ENCODE assay signal across 8 cellular contexts in genomic region chr10:97334370-97335175, GRCh38. TPM values are rescaled to one million over a fixed set of nuclear protein-coding genes. Genes with fewer than 3 reads are reported as not detected.
DNase-seq lines count a peak whose midpoint lies in the region; ATAC-seq and TF ChIP-seq lines count a peak whose summit lies in the region.

TSS of gene FRAT2 (minus strand) at chr10:97334729. CDS start at chr10:97334572, 157 bp downstream.

- peaks cover 37 to 41% (median 40%) of the 10 kb centered on the region in 3 donors for H3K4me1 Mint-ChIP-seq in T-cell
- H3K4me1 Mint-ChIP-seq in type B pancreatic cell (ENCODE audit: unreplicated experiment): peaks cover 42% of the 10 kb centered on the region

- H3K4me3 ChIP-seq in GM12864 (ENCODE audit: low read depth, low read length) (peak within 1 kb of the TSS; percentile 89), NB4 (ENCODE audit: low read depth, low read length) (peak within 1 kb of the TSS; percentile 89), adrenal gland (peak within 1 kb of the TSS; percentile 65 to 88 (median 80)), heart left ventricle (peak within 1 kb of the TSS; percentile 67 to 100 (median 90))

- CTCF ChIA-PET in T-cell (lab: Charles Lee): interaction anchor here in 1 of 2 donors (0.8 to 3.9 kb wide), 2 partner anchors 15 to 56 kb away, joined by 6 to 28 read pairs; partner anchors contain the start of gene FRAT1

- H3K9me3 Mint-ChIP-seq in T-cell (no peaks in the 10 kb centered on the region), type B pancreatic cell (no peaks in the 10 kb centered on the region)

- H3K4me1 ChIP-seq in adrenal gland (replicated peaks in 1 of 2) (peaks cover 15 to 18% of the 10 kb centered on the region in 2 donors), heart left ventricle (peaks cover 2 to 68% (median 38%) of the 10 kb centered on the region in 12 donors)

- peak; percentile 64 for DNase-seq in GM12864 (ENCODE audit: low read depth)
- peak; percentile 95 for DNase-seq in NB4 (ENCODE audit: low read depth)
- peak; percentile 71 to 90 (median 84) for DNase-seq in T-cell
- peak; percentile 90 to 94 (median 93) for DNase-seq in adrenal gland
- peak; percentile 93 to 96 (median 94) for DNase-seq in heart left ventricle
- peak; percentile 82 to 98 (median 87) for DNase-seq in posterior cingulate gyrus
- DNase-seq in type B pancreatic cell (ENCODE audit: extremely low spot score, unreplicated experiment): peak; percentile 91

- WGBS in adrenal gland, 4 donors: 0 to 1% (median 0%) methylated on average over 2 to 103 of the region's 103 CpGs
- WGBS in heart left ventricle, 4 donors: 0 to 1% (median 1%) methylated on average over 33 to 103 of the region's 103 CpGs

- H3K36me3 Mint-ChIP-seq in T-cell: peaks cover 15% of the 10 kb centered on the region
- peaks cover 16% of the 10 kb centered on the region for H3K36me3 Mint-ChIP-seq in type B pancreatic cell

- H3K27me3 Mint-ChIP-seq in T-cell: no peaks in the 10 kb centered on the region
- H3K27me3 Mint-ChIP-seq in type B pancreatic cell: peaks cover 41% of the 10 kb centered on the region

- TF ChIP-seq POLR2A in NB4 (IDR thresholded peaks at IDR 0.05; ENCODE audit: extremely low read depth, insufficient read length) (peak; percentile 80), adrenal gland (IDR thresholded peaks at IDR 0.05) (peak; percentile 55 to 95), heart left ventricle (IDR thresholded peaks at IDR 0.05) (peak in 1 of 2 donors; percentile 83)

- peak within 1 kb of the TSS; percentile 82 to 97 (median 93) for H3K27ac ChIP-seq in adrenal gland
- peak within 1 kb of the TSS; percentile 88 to 99 (median 95) for H3K27ac ChIP-seq in heart left ventricle

- H3K4me3 Mint-ChIP-seq in T-cell (peak within 1 kb of the TSS; percentile 93 to 95 (median 93)), type B pancreatic cell (peak within 1 kb of the TSS; percentile 94)

- TF ChIP-seq CTCF in GM12864 (IDR thresholded peaks at IDR 0.05; ENCODE audit: low read depth, low read length, missing control alignments) (no peak), NB4 (IDR thresholded peaks at IDR 0.05; ENCODE audit: low read depth, low read length) (no peak), adrenal gland (IDR thresholded peaks at IDR 0.05) (peak in 1 of 6 experiments; percentile 1), heart left ventricle (IDR thresholded peaks at IDR 0.05) (no peak), type B pancreatic cell (conservative IDR thresholded peaks at IDR 0.05) (no peak)

- ATAC-seq in HG02571 (IDR thresholded peaks at IDR 0.05; ENCODE audit: unreplicated experiment): peak; percentile 82
- peak; percentile 88 to 91 (median 88) for ATAC-seq in T-cell (replicated peaks in 1 of 4)
- peak; percentile 94 to 97 (median 96) for ATAC-seq in heart left ventricle

- intact Hi-C loops in adrenal gland (cut with DNase I) (loop anchor here in 1 of 2 donors (10.0 kb wide), 1 partner anchor 50 kb away; no protein-coding TSS in a partner anchor), heart left ventricle (cut with DNase I) (loop anchor here in 9 of 10 donors (1.0 to 5.0 kb wide), 7 partner anchors 14 to 68 kb away; partner anchors contain the start of genes ARHGAP19 (in 5 of the 9) and RRP12 (in 1 of the 9)), posterior cingulate gyrus (cut with DNase I) (loop anchor here (1.0 to 5.0 kb wide), 2 partner anchors 15 to 42 kb away; partner anchors contain the start of genes ARHGAP19 and FRAT1)

- peak within 1 kb of the TSS; percentile 87 to 93 for H3K27ac Mint-ChIP-seq in T-cell
- peak within 1 kb of the TSS; percentile 98 for H3K27ac Mint-ChIP-seq in type B pancreatic cell

- H3K36me3 ChIP-seq in adrenal gland (replicated peaks in 1 of 2): no peaks in the 10 kb centered on the region
- peaks cover 0 to 6% (median 3%) of the 10 kb centered on the region in 9 donors for H3K36me3 ChIP-seq in heart left ventricle

- H3K27me3 ChIP-seq in adrenal gland (no peaks in the 10 kb centered on the region), heart left ventricle (no peaks in the 10 kb centered on the region)

- H3K9me3 ChIP-seq in adrenal gland (replicated peaks in 1 of 3) (no peaks in the 10 kb centered on the region), heart left ventricle (no peaks in the 10 kb centered on the region)

- POLR2A ChIA-PET in T-cell (lab: Charles Lee): interaction anchor here (2.9 kb wide), 2 partner anchors 15 kb away, joined by 10 to 13 read pairs; partner anchors contain the start of gene FRAT1 (in 2 of the 2)

RNA-seq across cellular contexts. Expression of gene FRAT2, which starts in this region (rescaled TPM):
- total RNA-seq in T-cell (10 to 100 TPM; 23.3 to 29.0 (median 28.3) TPM), adrenal gland (10 to 100 TPM in 5 of 8 donors, 1 to 10 TPM in 3; 3.4 to 17.9 (median 11.0) TPM), heart left ventricle (10 to 100 TPM in 1 of 9 donors, 1 to 10 TPM in 8; 4.4 to 12.4 (median 7.5) TPM), type B pancreatic cell (ENCODE audit: low replicate concordance) (23.1 and 36.4 TPM in 2 replicates)
- polyA plus RNA-seq in adrenal gland (1 to 10 TPM; 2.8 to 4.1 (median 3.3) TPM), heart left ventricle (1 to 10 TPM; 3.4 to 4.6 TPM)

Comparison
In these comparisons a context has a peak if more than half of its experiments do, and no peak if none do; other contexts are left out.
1. Peak in every context shown above with its lines: DNase-seq, ATAC-seq, H3K4me3 ChIP-seq and H3K27ac ChIP-seq.